In the genomic region with DNA sequence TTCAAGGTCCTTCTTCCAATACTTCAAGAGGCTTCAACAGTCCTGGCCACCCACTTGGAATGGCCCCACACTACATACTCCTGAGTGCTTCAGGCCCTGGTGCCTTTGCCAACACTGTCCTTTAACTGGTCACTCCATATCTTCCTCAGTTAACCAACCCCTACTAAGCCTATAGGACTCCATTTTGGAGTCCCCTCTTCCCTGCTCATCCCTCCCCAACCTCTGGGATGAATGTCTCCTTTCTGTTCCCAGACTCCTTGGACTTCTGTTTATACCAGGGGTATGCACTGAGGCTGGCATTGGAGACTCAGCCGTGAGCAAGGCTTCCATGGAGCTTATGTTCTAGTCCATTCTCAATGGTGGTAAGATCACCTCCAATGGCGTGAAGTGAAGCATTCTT, we compare ENCODE assay signal across 13 cellular contexts. TPM values are rescaled to one million over a fixed set of nuclear protein-coding genes. Genes with fewer than 3 reads are reported as not detected.
DNase-seq lines count a peak whose midpoint lies in the region; TF ChIP-seq lines count a peak whose summit lies in the region.
"Had no signal": no experiment of that assay in that cellular context is flagged by ENCODE, and none has a peak within 500 bp of the region (broad histone marks: within the 10 kb centered on the region; RNA-seq: fewer than 3 reads in every experiment).

No MANE protein-coding gene starts in this region.

- peaks cover 47% of the 10 kb centered on the region for H3K4me1 Mint-ChIP-seq in CD14-positive monocyte

- DNase-seq in SJSA1 (ENCODE audit: low read depth in 1 of 2, low spot score in 2 of 2) (no peak), prostate gland (ENCODE audit: low spot score) (no peak), foreskin melanocyte (no peak), CD14-positive monocyte (ENCODE audit: low spot score) (no peak), SKM-1 (lab: John Stamatoyannopoulos, UW; ENCODE audit: unreplicated experiment) (no peak), NCI-H1417 treated with DMSO at 0.1 percent for 48 hours (lab: John Stamatoyannopoulos, UW) (no peak)
- DNase-seq: NCI-H1436 treated with DMSO at 0.1 percent for 48 hours had no signal

- peak overlapping the region in 1 of 7 donors; percentile 64 for H3K27ac Mint-ChIP-seq in CD14-positive monocyte

- H3K9me3 ChIP-seq in BLaER1 treated with 17β-estradiol and CSF1 and Interleukin-3, amounts not matched to agents 10 nM and 100 nM (replicated peaks in 1 of 11) = no peaks in the 10 kb centered on the region
- H3K9me3 ChIP-seq in SJSA1 (replicated peaks) (no peaks in the 10 kb centered on the region), esophagus (ENCODE audit: control insufficient read depth in 2 of 2, insufficient read depth in 1 of 2, low read depth in 1 of 2, low read length in 1 of 2) (no peaks in the 10 kb centered on the region), prostate gland (no peaks in the 10 kb centered on the region)

- WGBS in esophagus, 2 donors = 97% methylated on average over 2 of the region's 2 CpGs
- 92% methylated on average over 2 of the region's 2 CpGs for WGBS in prostate gland

- H4K20me1 ChIP-seq in BLaER1 treated with 17β-estradiol and CSF1 and Interleukin-3, amounts not matched to agents 10 nM and 100 nM = peaks cover 0 to 43% (median 0%) of the 10 kb centered on the region in 11 experiments; a peak in 4 of 22 replicates

- peaks cover 0 to 10% (median 5%) of the 10 kb centered on the region in 3 donors for H3K27me3 Mint-ChIP-seq in CD14-positive monocyte (ENCODE audit: low read depth in 3 of 3)

- peak overlapping the region; percentile 19 to 81 (median 37); a peak in 19 of 22 replicates for H3K4me2 ChIP-seq in BLaER1 treated with 17β-estradiol and CSF1 and Interleukin-3, amounts not matched to agents 10 nM and 100 nM

- H3K27ac ChIP-seq in BLaER1 treated with 17β-estradiol and CSF1 and Interleukin-3, amounts not matched to agents 10 nM and 100 nM = peak overlapping the region in 4 of 11 experiments; percentile 0 to 77 (median 4); a peak in 5 of 22 replicates
- H3K27ac ChIP-seq in SJSA1 = peak overlapping the region; percentile 53
- H3K27ac ChIP-seq in esophagus (ENCODE audit: low read depth in 2 of 2, low read length in 1 of 2) = peak overlapping the region; percentile 74 to 84
- H3K27ac ChIP-seq in prostate gland = peak overlapping the region; percentile 75 to 91
- H3K27ac ChIP-seq: VCaP had no signal

- H3K9me3 Mint-ChIP-seq in CD14-positive monocyte = no peaks in the 10 kb centered on the region

- H3K4me1 ChIP-seq in BLaER1 treated with 17β-estradiol and CSF1 and Interleukin-3, amounts not matched to agents 10 nM and 100 nM = peaks cover 92 to 98% (median 95%) of the 10 kb centered on the region in 10 experiments
- H3K4me1 ChIP-seq in SJSA1 (replicated peaks) (peaks cover 59% of the 10 kb centered on the region), esophagus (ENCODE audit: control insufficient read depth in 2 of 2, insufficient read depth in 2 of 2, low read length in 1 of 2) (peaks cover 2 to 13% of the 10 kb centered on the region in 2 donors), prostate gland (replicated peaks) (peaks cover 25% of the 10 kb centered on the region)

- peaks cover 23 to 28% of the 10 kb centered on the region in 2 donors for H3K36me3 Mint-ChIP-seq in CD14-positive monocyte

- H3K4me3 ChIP-seq in BLaER1 treated with 17β-estradiol and CSF1 and Interleukin-3, amounts not matched to agents 10 nM and 100 nM = no peak overlapping the region
- no peak overlapping the region for H3K4me3 ChIP-seq in SJSA1
- H3K4me3 ChIP-seq in esophagus (ENCODE audit: low read depth in 1 of 2, low read length in 2 of 2) = no peak overlapping the region
- H3K4me3 ChIP-seq in prostate gland = no peak overlapping the region
- H3K4me3 ChIP-seq: GM12878 had no signal

- H3K9ac ChIP-seq in BLaER1 treated with 17β-estradiol and CSF1 and Interleukin-3, amounts not matched to agents 10 nM and 100 nM = no peak overlapping the region

- H3K4me3 Mint-ChIP-seq in CD14-positive monocyte = no peak overlapping the region

- intact Hi-C loops in prostate gland (cut with DNase I) = loop anchor here (2.0 kb wide), 1 partner anchor 41 kb away; no protein-coding TSS in a partner anchor
- intact Hi-C loops in CD14-positive monocyte (cut with micrococcal nuclease) = no loop called here

- TF ChIP-seq POLR2A in prostate gland (IDR thresholded peaks at IDR 0.05) = no peak

- TF ChIP-seq CTCF in prostate gland (IDR thresholded peaks at IDR 0.05) = no peak
- TF ChIP-seq CTCF in CD14-positive monocyte (IDR thresholded peaks at IDR 0.05) = no peak

- H3K27me3 ChIP-seq in BLaER1 treated with 17β-estradiol and CSF1 and Interleukin-3, amounts not matched to agents 10 nM and 100 nM = no peaks in the 10 kb centered on the region
- no peaks in the 10 kb centered on the region for H3K27me3 ChIP-seq in SJSA1 (replicated peaks)
- no peaks in the 10 kb centered on the region for H3K27me3 ChIP-seq in esophagus (ENCODE audit: control insufficient read depth in 1 of 2, insufficient read depth in 2 of 2, low read length in 2 of 2)
- no peaks in the 10 kb centered on the region for H3K27me3 ChIP-seq in prostate gland (replicated peaks; ENCODE audit: insufficient read depth)

- H3K36me3 ChIP-seq in BLaER1 treated with 17β-estradiol and CSF1 and Interleukin-3, amounts not matched to agents 10 nM and 100 nM = peaks cover 10 to 43% (median 36%) of the 10 kb centered on the region in 11 experiments; a peak in 19 of 22 replicates
- H3K36me3 ChIP-seq in SJSA1 (peaks cover 71% of the 10 kb centered on the region), esophagus (ENCODE audit: control insufficient read depth in 2 of 2, insufficient read depth in 2 of 2, low read length in 1 of 2) (peaks cover 3 to 8% of the 10 kb centered on the region in 2 donors), prostate gland (no peaks in the 10 kb centered on the region)

RNA-seq across cellular contexts. Expression of a gene that starts 33.6 kb away (rescaled TPM):
- not detected in 2 replicates for total RNA-seq in SJSA1 (2014; rRNA removed; shearing (Covaris generic))
- polyA plus RNA-seq in esophagus = 1 to 10 TPM; 2.6 to 3.8 TPM
- total RNA-seq in prostate gland = 1 to 10 TPM in 1 of 2 donors, under 1 TPM in 1; 0.41 to 3.6 TPM
- not detected for polyA plus RNA-seq in CD14-positive monocyte
- total RNA-seq: epithelial cell of proximal tubule, GM12878, OCI-LY7 had no signal
- polyA plus RNA-seq: GM12878 had no signal

RNA-seq across cellular contexts. Expression of a gene that starts 51.3 kb away (rescaled TPM):
- total RNA-seq in SJSA1 (2014; rRNA removed; shearing (Covaris generic)) = 103 and 106 TPM in 2 replicates
- polyA plus RNA-seq in esophagus = 10 to 100 TPM; 60.0 to 80.9 TPM
- total RNA-seq in prostate gland = 100 to 1,000 TPM; 127 to 155 TPM
- polyA plus RNA-seq in CD14-positive monocyte = 10 to 100 TPM; 12.4 to 14.3 TPM
